In the genomic region with DNA sequence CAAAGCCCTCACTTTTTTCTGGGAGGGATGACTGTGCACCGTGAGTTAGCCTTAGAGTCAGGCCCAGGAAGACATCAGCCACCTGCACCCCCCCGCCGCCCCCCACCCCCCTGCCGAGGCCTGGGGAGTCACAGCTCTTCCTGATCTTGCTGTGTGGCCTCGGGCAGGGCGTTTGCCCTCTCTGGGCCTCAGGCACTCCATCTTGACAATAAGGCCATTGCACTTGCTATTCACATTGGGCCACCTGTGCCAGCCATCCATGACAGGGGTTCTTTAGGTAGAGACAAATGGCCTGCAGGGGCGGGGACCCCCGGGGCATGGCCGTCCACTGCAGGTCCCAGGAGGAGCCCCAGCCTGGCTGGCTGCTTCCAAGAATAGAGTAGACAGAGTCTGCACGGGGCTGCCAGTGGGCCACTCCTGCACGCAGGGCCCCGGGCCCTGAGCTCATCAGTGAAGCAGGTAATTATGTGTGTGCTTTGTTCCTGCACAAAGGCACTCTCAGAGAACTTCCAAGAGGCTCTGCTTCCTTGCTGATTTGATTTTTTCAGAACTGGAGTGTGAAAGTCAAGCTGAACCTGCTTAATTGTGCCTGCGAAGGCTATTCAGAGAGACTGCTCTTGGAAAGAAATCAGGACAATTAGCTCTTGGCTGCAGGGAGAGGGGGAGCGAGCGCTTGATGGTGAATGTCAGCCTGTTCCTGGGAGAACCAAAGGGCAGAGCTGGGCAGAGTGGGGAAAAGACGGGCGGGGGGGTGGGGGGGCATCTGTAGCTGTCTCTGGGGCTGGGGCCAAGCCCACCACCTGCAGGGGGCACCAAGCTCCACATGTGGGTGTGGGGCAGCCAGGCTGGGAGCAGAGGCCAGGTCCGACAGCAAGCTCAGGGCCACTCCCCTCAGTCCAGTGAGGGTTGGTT, we compare ENCODE assay signal across 9 cellular contexts. TPM values are rescaled to one million over a fixed set of nuclear protein-coding genes. Genes with fewer than 3 reads are reported as not detected.
A peak's percentile ranks its signal among the peaks of the same experiment; 100 is the strongest.
DNase-seq lines count a peak whose midpoint lies in the region; TF ChIP-seq lines count a peak whose summit lies in the region.
"Had no signal": no experiment of that assay in that cellular context is flagged by ENCODE, and none has a peak within 500 bp of the region (broad histone marks: within the 10 kb centered on the region; RNA-seq: fewer than 3 reads in every experiment).

No MANE protein-coding gene starts in this region.

- no peaks in the 10 kb centered on the region for H3K9me3 ChIP-seq in prostate gland
- H3K9me3 ChIP-seq: mucosa of descending colon had no signal

- H3K27ac ChIP-seq in cingulate gyrus (ENCODE audit: low read depth, low read length) (peak overlapping the region; percentile 60), prostate gland (no peak overlapping the region)

- no peak overlapping the region for H3K27ac Mint-ChIP-seq in osteocyte (ENCODE audit: unreplicated experiment)
- H3K27ac Mint-ChIP-seq in activated CD4-positive, alpha-beta T cell treated with anti-CD3 and anti-CD28 coated beads, Interleukin-2, amount 10 ng/mL, durations not matched to agents 24 days and 14 days, result no peak overlapping the region

- intact Hi-C loops in prostate gland (cut with DNase I) (no loop called here), posterior vena cava (cut with DNase I) (loop anchor here in 1 of 2 donors (5.0 kb wide), 1 partner anchor 1469 kb away; no protein-coding TSS in a partner anchor)
- intact Hi-C loops in activated CD4-positive, alpha-beta T cell treated with anti-CD3 and anti-CD28 coated beads, Interleukin-2, amount 10 ng/mL, durations not matched to agents 24 days and 14 days (cut with micrococcal nuclease), result no loop called here

- peak; percentile 26 for TF ChIP-seq CTCF in osteocyte (IDR thresholded peaks at IDR 0.05)
- TF ChIP-seq CTCF in prostate gland (IDR thresholded peaks at IDR 0.05), result no peak

- DNase-seq in NCI-H748 (lab: John Stamatoyannopoulos, UW; ENCODE audit: unreplicated experiment) (peak; percentile 30), NCI-H748 treated with DMSO at 0.1 percent for 48 hours (lab: John Stamatoyannopoulos, UW) (no peak), NCI-H2081 (lab: John Stamatoyannopoulos, UW) (peak; percentile 32 to 70), osteocyte (ENCODE audit: extremely low spot score, unreplicated experiment) (no peak), prostate gland (ENCODE audit: low spot score) (no peak), posterior vena cava (ENCODE audit: low spot score) (no peak)
- DNase-seq in activated CD4-positive, alpha-beta T cell treated with anti-CD3 and anti-CD28 coated beads, Interleukin-2, amount 10 ng/mL, durations not matched to agents 24 days and 14 days, result no peak

- H3K36me3 Mint-ChIP-seq in osteocyte (ENCODE audit: unreplicated experiment), result no peaks in the 10 kb centered on the region
- peaks cover 21% of the 10 kb centered on the region for H3K36me3 Mint-ChIP-seq in activated CD4-positive, alpha-beta T cell treated with anti-CD3 and anti-CD28 coated beads, Interleukin-2, amount 10 ng/mL, durations not matched to agents 24 days and 14 days (ENCODE audit: low read depth)

- H3K4me3 Mint-ChIP-seq in osteocyte (ENCODE audit: unreplicated experiment), result no peak overlapping the region
- H3K4me3 Mint-ChIP-seq in activated CD4-positive, alpha-beta T cell treated with anti-CD3 and anti-CD28 coated beads, Interleukin-2, amount 10 ng/mL, durations not matched to agents 24 days and 14 days, result no peak overlapping the region

- 55% methylated on average over 18 of the region's 18 CpGs for WGBS in prostate gland

- H3K9me3 Mint-ChIP-seq in osteocyte (ENCODE audit: unreplicated experiment), result no peaks in the 10 kb centered on the region
- H3K9me3 Mint-ChIP-seq in activated CD4-positive, alpha-beta T cell treated with anti-CD3 and anti-CD28 coated beads, Interleukin-2, amount 10 ng/mL, durations not matched to agents 24 days and 14 days, result no peaks in the 10 kb centered on the region

- no peak overlapping the region for H3K4me3 ChIP-seq in prostate gland
- H3K4me3 ChIP-seq: mucosa of descending colon had no signal

- TF ChIP-seq POLR2A in prostate gland (IDR thresholded peaks at IDR 0.05), result no peak

- no peaks in the 10 kb centered on the region for H3K4me1 ChIP-seq in prostate gland (replicated peaks)

- no peaks in the 10 kb centered on the region for H3K27me3 Mint-ChIP-seq in osteocyte (ENCODE audit: unreplicated experiment)
- no peaks in the 10 kb centered on the region for H3K27me3 Mint-ChIP-seq in activated CD4-positive, alpha-beta T cell treated with anti-CD3 and anti-CD28 coated beads, Interleukin-2, amount 10 ng/mL, durations not matched to agents 24 days and 14 days

- no peaks in the 10 kb centered on the region for H3K36me3 ChIP-seq in prostate gland

- H3K4me1 Mint-ChIP-seq in osteocyte (ENCODE audit: unreplicated experiment), result peaks cover 10% of the 10 kb centered on the region
- peaks cover 21% of the 10 kb centered on the region for H3K4me1 Mint-ChIP-seq in activated CD4-positive, alpha-beta T cell treated with anti-CD3 and anti-CD28 coated beads, Interleukin-2, amount 10 ng/mL, durations not matched to agents 24 days and 14 days

- no peaks in the 10 kb centered on the region for H3K27me3 ChIP-seq in prostate gland (replicated peaks; ENCODE audit: insufficient read depth)

RNA-seq across cellular contexts. Expression of a gene that starts 40.3 kb away (rescaled TPM):
- total RNA-seq in osteocyte (28.3 and 33.6 TPM in 2 replicates), prostate gland (1 to 10 TPM; 1.9 to 6.1 TPM), posterior vena cava (1 to 10 TPM in 1 of 2 donors, under 1 TPM in 1; 0.67 to 1.5 TPM)
- total RNA-seq in activated CD4-positive, alpha-beta T cell treated with anti-CD3 and anti-CD28 coated beads, Interleukin-2, amount 10 ng/mL, durations not matched to agents 24 days and 14 days, result 378 and 383 TPM in 2 replicates

Comparison
In these comparisons a context has a peak if more than half of its experiments do, and no peak if none do; other contexts are left out.
1. DNase-seq: peak in NCI-H748 (single experiment) and NCI-H2081 (2 of 2); none in NCI-H748 treated with DMSO at 0.1 percent for 48 hours (single experiment), osteocyte (single experiment), prostate gland (single experiment), activated CD4-positive, alpha-beta T cell treated with anti-CD3 and anti-CD28 coated beads, Interleukin-2, amount 10 ng/mL, durations not matched to agents 24 days and 14 days (single experiment) and posterior vena cava (single experiment).
2. RNA of a gene that starts 40.3 kb away (total RNA-seq): 378 to 383 TPM in activated CD4-positive, alpha-beta T cell treated with anti-CD3 and anti-CD28 coated beads, Interleukin-2, amount 10 ng/mL, durations not matched to agents 24 days and 14 days; 28.3 to 33.6 TPM in osteocyte, 1.9 to 6.1 TPM in prostate gland and 0.67 to 1.5 TPM in posterior vena cava; every median in the first group is over 10 times any median in the second.